8 cellular contexts compared by ENCODE assay signal in genomic region chr19:38899447-38900219, GRCh38. TPM values are rescaled to one million over a fixed set of nuclear protein-coding genes. Genes with fewer than 3 reads are reported as not detected.
A peak's percentile ranks its signal among the peaks of the same experiment; 100 is the strongest.
DNase-seq lines count a peak whose midpoint lies in the region; ATAC-seq lines count a peak whose summit lies in the region.

NFKBIB (plus strand) TSS chr19:38899969; CDS start chr19:38900033, 64 bp downstream.
SIRT2 (minus strand) TSS chr19:38899618; CDS start chr19:38899521, 97 bp downstream.

- no peaks in the 10 kb centered on the region for H3K9me3 Mint-ChIP-seq in activated naive CD4-positive, alpha-beta T cell treated with anti-CD3 and anti-CD28 coated beads, Interleukin-2, amount 50 U/mL, for 72 hours

- H3K4me3 ChIP-seq in GM08714 (ENCODE audit: low read length): peak within 1 kb of the TSS; percentile 91

- peaks cover 15 to 22% of the 10 kb centered on the region in 2 donors for H3K36me3 Mint-ChIP-seq in activated naive CD4-positive, alpha-beta T cell treated with anti-CD3 and anti-CD28 coated beads, Interleukin-2, amount 50 U/mL, for 72 hours

- H3K27ac ChIP-seq in temporal lobe (ENCODE audit: low read depth, low read length): peak within 1 kb of the TSS; percentile 99

- peak; percentile 92 for ATAC-seq in HG02610 (IDR thresholded peaks at IDR 0.05; ENCODE audit: unreplicated experiment)
- peak; percentile 94 to 96 for ATAC-seq in activated naive CD4-positive, alpha-beta T cell treated with anti-CD3 and anti-CD28 coated beads, Interleukin-2, amount 50 U/mL, for 72 hours

- peak; percentile 97 for DNase-seq in NCI-H1092 treated with DMSO at 0.1 percent for 48 hours (lab: John Stamatoyannopoulos, UW)
- peak; percentile 98 for DNase-seq in SKM-1 (lab: John Stamatoyannopoulos, UW; ENCODE audit: unreplicated experiment)
- peak; percentile 98 to 99 for DNase-seq in activated naive CD4-positive, alpha-beta T cell treated with anti-CD3 and anti-CD28 coated beads, Interleukin-2, amount 50 U/mL, for 72 hours (ENCODE audit: low spot score in 2 of 2)
- peak; percentile 99 for DNase-seq in glomerular endothelial cell (ENCODE audit: extremely low read depth, low read depth, low spot score)
- DNase-seq in occipital lobe (lab: John Stamatoyannopoulos, UW): peak; percentile 100

- H3K27ac Mint-ChIP-seq in activated naive CD4-positive, alpha-beta T cell treated with anti-CD3 and anti-CD28 coated beads, Interleukin-2, amount 50 U/mL, for 72 hours: peak within 1 kb of the TSS; percentile 87 to 97

RNA-seq across cellular contexts. Expression of gene NFKBIB, which starts in this region (rescaled TPM):
- 10 to 100 TPM; 41.9 to 71.9 TPM for total RNA-seq in activated naive CD4-positive, alpha-beta T cell treated with anti-CD3 and anti-CD28 coated beads, Interleukin-2, amount 50 U/mL, for 72 hours
- 19.5 and 36.9 TPM in 2 replicates for total RNA-seq in glomerular endothelial cell
- total RNA-seq in occipital lobe: 4.1 TPM
- 3.2 TPM for total RNA-seq in temporal lobe

RNA-seq across cellular contexts. Expression of gene SIRT2, which starts in this region (rescaled TPM):
- total RNA-seq in activated naive CD4-positive, alpha-beta T cell treated with anti-CD3 and anti-CD28 coated beads, Interleukin-2, amount 50 U/mL, for 72 hours: 10 to 100 TPM; 31.5 to 46.0 TPM
- total RNA-seq in glomerular endothelial cell (96.2 and 101 TPM in 2 replicates), occipital lobe (57.2 TPM), temporal lobe (75.0 TPM)

Comparison
In these comparisons a context has a peak if more than half of its experiments do, and no peak if none do; other contexts are left out.
1. Peak in every context shown above with its lines: DNase-seq, ATAC-seq, H3K4me3 ChIP-seq and H3K27ac ChIP-seq.